Comparison of ENCODE assay signal across 3 cellular contexts in the genomic region with DNA sequence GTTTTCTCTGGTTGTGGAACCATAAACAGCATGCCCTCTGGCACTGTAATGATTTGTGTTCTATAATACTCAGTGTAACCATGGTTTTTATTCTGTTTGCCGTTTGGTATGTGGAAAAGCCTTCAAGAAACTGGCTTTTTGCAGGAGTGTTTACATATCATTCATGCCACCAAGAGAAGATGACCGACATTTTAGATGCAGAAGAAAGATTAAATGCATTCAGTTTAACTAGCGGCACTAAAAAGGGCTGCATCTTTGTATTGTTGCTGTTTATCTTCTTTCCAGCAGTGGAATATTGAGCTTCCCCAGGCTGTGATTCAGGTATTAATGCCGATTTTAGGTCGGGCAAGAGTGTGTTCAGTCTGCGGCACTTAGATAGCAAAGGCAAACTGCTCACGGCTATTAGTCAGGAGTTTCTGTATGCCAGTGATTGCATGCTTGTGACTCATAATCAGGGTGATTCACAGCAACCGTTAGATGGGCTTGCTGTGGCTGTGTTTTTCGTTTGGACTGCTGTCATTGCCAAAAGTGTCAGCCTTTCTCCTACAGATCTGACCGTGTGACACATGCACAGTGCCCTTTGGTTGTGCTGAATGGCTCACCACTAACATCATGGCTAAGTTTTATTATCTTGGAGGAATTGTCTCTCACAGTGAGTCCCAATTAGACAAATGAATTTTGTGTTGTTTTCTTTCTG.
A peak's percentile ranks its signal among the peaks of the same experiment; 100 is the strongest.
TF ChIP-seq lines count a peak whose summit lies in the region.

No MANE protein-coding gene starts in this region.

TF ChIP-seq in HEK293, 187 proteins besides CTCF, POLR2A, EP300 and RAD21 (continues in another document):
- TF ChIP-seq ZNF529 (tag by site-specific recombination; IDR thresholded peaks at IDR 0.05; ENCODE audit: insufficient replicate concordance): no peak
- TF ChIP-seq ZSCAN16 (tag by site-specific recombination; IDR thresholded peaks at IDR 0.05): no peak
- TF ChIP-seq, protein P1, sequence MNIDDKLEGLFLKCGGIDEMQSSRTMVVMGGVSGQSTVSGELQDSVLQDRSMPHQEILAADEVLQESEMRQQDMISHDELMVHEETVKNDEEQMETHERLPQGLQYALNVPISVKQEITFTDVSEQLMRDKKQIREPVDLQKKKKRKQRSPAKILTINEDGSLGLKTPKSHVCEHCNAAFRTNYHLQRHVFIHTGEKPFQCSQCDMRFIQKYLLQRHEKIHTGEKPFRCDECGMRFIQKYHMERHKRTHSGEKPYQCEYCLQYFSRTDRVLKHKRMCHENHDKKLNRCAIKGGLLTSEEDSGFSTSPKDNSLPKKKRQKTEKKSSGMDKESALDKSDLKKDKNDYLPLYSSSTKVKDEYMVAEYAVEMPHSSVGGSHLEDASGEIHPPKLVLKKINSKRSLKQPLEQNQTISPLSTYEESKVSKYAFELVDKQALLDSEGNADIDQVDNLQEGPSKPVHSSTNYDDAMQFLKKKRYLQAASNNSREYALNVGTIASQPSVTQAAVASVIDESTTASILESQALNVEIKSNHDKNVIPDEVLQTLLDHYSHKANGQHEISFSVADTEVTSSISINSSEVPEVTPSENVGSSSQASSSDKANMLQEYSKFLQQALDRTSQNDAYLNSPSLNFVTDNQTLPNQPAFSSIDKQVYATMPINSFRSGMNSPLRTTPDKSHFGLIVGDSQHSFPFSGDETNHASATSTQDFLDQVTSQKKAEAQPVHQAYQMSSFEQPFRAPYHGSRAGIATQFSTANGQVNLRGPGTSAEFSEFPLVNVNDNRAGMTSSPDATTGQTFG (tag by site-specific recombination; IDR thresholded peaks at IDR 0.05; ENCODE audit: borderline replicate concordance): no peak
- TF ChIP-seq ZNF670 (tag by site-specific recombination; IDR thresholded peaks at IDR 0.05; ENCODE audit: low read depth): no peak
- TF ChIP-seq ZNF114 (tag by site-specific recombination; IDR thresholded peaks at IDR 0.05): no peak
- TF ChIP-seq SCRT1 (tag by site-specific recombination; IDR thresholded peaks at IDR 0.05; ENCODE audit: borderline replicate concordance): no peak
- TF ChIP-seq ZNF549 (tag by site-specific recombination; IDR thresholded peaks at IDR 0.05): no peak
- TF ChIP-seq, protein P2, sequence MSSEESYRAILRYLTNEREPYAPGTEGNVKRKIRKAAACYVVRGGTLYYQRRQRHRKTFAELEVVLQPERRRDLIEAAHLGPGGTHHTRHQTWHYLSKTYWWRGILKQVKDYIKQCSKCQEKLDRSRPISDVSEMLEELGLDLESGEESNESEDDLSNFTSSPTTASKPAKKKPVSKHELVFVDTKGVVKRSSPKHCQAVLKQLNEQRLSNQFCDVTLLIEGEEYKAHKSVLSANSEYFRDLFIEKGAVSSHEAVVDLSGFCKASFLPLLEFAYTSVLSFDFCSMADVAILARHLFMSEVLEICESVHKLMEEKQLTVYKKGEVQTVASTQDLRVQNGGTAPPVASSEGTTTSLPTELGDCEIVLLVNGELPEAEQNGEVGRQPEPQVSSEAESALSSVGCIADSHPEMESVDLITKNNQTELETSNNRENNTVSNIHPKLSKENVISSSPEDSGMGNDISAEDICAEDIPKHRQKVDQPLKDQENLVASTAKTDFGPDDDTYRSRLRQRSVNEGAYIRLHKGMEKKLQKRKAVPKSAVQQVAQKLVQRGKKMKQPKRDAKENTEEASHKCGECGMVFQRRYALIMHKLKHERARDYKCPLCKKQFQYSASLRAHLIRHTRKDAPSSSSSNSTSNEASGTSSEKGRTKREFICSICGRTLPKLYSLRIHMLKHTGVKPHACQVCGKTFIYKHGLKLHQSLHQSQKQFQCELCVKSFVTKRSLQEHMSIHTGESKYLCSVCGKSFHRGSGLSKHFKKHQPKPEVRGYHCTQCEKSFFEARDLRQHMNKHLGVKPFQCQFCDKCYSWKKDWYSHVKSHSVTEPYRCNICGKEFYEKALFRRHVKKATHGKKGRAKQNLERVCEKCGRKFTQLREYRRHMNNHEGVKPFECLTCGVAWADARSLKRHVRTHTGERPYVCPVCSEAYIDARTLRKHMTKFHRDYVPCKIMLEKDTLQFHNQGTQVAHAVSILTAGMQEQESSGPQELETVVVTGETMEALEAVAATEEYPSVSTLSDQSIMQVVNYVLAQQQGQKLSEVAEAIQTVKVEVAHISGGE (tag by site-specific recombination; conservative IDR thresholded peaks at IDR 0.05; ENCODE audit: low read depth): no peak
- peak; percentile 19; the same call in 1 of the 2 replicates for TF ChIP-seq ZNF394 (tag by site-specific recombination; IDR thresholded peaks at IDR 0.05; ENCODE audit: borderline replicate concordance)
- peak; percentile 50 for TF ChIP-seq ZNF366 (tag by site-specific recombination; conservative IDR thresholded peaks at IDR 0.05)

TF ChIP-seq in SK-N-SH treated with all-trans-retinoic acid at 6 μM for 48 hours, 23 proteins besides CTCF, POLR2A, EP300 and RAD21:
- TF ChIP-seq CSDC2 (CRISPR knock-in tag; IDR thresholded peaks at IDR 0.05): no peak
- no peak for TF ChIP-seq ZNF565 (CRISPR knock-in tag; conservative IDR thresholded peaks at IDR 0.05; ENCODE audit: low read depth)
- TF ChIP-seq ZFP30 (CRISPR knock-in tag; IDR thresholded peaks at IDR 0.05): no peak
- peak; percentile 44 for TF ChIP-seq ISL1 (CRISPR knock-in tag; IDR thresholded peaks at IDR 0.05)
- no peak for TF ChIP-seq OSR1 (CRISPR knock-in tag; IDR thresholded peaks at IDR 0.05)
- TF ChIP-seq, protein P3, sequence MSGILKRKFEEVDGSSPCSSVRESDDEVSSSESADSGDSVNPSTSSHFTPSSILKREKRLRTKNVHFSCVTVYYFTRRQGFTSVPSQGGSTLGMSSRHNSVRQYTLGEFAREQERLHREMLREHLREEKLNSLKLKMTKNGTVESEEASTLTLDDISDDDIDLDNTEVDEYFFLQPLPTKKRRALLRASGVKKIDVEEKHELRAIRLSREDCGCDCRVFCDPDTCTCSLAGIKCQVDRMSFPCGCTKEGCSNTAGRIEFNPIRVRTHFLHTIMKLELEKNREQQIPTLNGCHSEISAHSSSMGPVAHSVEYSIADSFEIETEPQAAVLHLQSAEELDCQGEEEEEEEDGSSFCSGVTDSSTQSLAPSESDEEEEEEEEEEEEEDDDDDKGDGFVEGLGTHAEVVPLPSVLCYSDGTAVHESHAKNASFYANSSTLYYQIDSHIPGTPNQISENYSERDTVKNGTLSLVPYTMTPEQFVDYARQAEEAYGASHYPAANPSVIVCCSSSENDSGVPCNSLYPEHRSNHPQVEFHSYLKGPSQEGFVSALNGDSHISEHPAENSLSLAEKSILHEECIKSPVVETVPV (CRISPR knock-in tag; IDR thresholded peaks at IDR 0.05): no peak
- 0 out of 2 replicates have a peak, but pooled peaks have one; percentile 51 for TF ChIP-seq ZFP3 (CRISPR knock-in tag; IDR thresholded peaks at IDR 0.05)
- TF ChIP-seq SNAI2 (CRISPR knock-in tag; IDR thresholded peaks at IDR 0.05): no peak
- no peak for TF ChIP-seq RARB (CRISPR knock-in tag; IDR thresholded peaks at IDR 0.05)
- TF ChIP-seq ZC3H10 (CRISPR knock-in tag; IDR thresholded peaks at IDR 0.05): no peak

TF ChIP-seq in H1, 55 proteins besides CTCF, POLR2A, EP300 and RAD21:
- TF ChIP-seq, protein P4, sequence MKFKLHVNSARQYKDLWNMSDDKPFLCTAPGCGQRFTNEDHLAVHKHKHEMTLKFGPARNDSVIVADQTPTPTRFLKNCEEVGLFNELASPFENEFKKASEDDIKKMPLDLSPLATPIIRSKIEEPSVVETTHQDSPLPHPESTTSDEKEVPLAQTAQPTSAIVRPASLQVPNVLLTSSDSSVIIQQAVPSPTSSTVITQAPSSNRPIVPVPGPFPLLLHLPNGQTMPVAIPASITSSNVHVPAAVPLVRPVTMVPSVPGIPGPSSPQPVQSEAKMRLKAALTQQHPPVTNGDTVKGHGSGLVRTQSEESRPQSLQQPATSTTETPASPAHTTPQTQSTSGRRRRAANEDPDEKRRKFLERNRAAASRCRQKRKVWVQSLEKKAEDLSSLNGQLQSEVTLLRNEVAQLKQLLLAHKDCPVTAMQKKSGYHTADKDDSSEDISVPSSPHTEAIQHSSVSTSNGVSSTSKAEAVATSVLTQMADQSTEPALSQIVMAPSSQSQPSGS (IDR thresholded peaks at IDR 0.05; ENCODE audit: low read length): no peak
- TF ChIP-seq RFX5 (IDR thresholded peaks at IDR 0.05; ENCODE audit: borderline replicate concordance, low read depth, low read length) (no peak), TEAD4 (IDR thresholded peaks at IDR 0.05; ENCODE audit: low read depth, low read length) (no peak), SIX5 (IDR thresholded peaks at IDR 0.05; ENCODE audit: low read depth, low read length) (no peak), SP4 (IDR thresholded peaks at IDR 0.05; ENCODE audit: low read length) (no peak), PHF8 (conservative IDR thresholded peaks at IDR 0.05; ENCODE audit: low read depth, low read length) (no peak), CBX8 (IDR thresholded peaks at IDR 0.05; ENCODE audit: borderline replicate concordance, low read depth, low read length) (no peak), HDAC6 (IDR thresholded peaks at IDR 0.05; ENCODE audit: low read depth, low read length) (no peak)
